33 cellular contexts compared by ENCODE assay signal in the genomic region with DNA sequence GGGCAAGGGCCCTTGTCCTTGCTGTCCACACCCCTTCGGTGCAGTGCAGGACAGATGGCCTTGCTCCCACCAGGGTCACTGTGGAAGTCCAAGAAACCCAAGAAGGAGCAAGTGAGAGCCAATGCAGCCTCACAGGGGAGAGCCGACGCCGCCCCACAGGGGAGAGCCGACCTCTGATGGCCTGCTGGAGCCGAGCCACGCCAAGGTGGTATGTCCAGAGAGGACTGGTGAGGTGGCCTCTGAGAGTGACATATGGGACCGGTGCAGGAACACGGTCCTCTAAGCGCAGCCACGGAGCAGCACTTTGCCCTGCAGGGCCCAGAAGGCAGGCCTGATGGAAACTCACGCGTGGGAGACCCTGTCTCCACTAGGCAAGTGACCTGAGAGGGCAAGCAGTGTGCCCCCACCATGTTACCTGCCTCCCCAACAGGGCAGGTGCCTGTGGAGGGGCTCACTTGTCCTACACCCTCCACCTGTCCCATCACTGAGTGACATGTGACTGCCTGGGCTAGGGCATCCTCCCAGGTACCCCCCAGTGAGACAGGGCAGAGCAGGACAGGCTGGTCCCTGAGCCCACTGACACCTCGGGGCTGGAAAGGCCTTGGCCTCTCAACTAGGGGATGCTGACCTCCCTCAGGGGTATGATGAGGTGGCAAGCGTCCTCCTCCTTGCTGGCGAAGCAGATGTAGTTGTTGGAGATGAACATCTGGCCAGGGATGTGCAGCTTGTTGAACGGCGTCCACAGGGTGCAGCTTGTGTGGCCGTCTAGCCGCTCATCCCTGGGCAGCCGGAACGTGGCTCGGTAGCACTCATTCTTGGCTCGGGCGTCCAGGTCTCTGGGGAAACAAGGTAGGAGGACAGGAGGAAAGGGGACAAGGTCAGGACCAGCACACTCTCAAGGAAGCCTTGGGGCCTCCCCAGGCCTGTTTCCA.
"Had no signal": no experiment of that assay in that cellular context is flagged by ENCODE, and none has a peak within 500 bp of the region (broad histone marks: within the 10 kb centered on the region; RNA-seq: fewer than 3 reads in every experiment).

No MANE protein-coding gene starts in this region.

- H3K4me1 ChIP-seq: adrenal gland, body of pancreas, breast epithelium, Peyer's patch had no signal

- H3K4me3 Mint-ChIP-seq: activated B cell treated with CpG ODN at 0.5 μM for 24 hours; activated CD4-positive, alpha-beta memory T cell treated with anti-CD3 and anti-CD28 coated beads for 36 hours; activated naive CD4-positive, alpha-beta T cell treated with anti-CD3 and anti-CD28 coated beads, Interleukin-2, amount 50 U/mL, for 24 hours; activated naive CD8-positive, alpha-beta T cell treated with anti-CD3 and anti-CD28 coated beads, Interleukin-2, amount 10 ng/mL, durations not matched to agents 7 days and 5 days; activated T-cell treated with anti-CD3 and anti-CD28 coated beads, Interleukin-2, amount 50 U/mL, for 4 hours; T-helper 1 cell treated with Interleukin-12 subunit alpha and Interleukin-12 subunit beta and Interleukin-4 antibody, amounts not matched to agents 30 μg/mL and 1 μg/mL, for 36 hours had no signal

- FAIRE-seq: astrocyte had no signal

- DNase-seq: activated B cell treated with CpG ODN at 0.5 μM for 24 hours; activated CD4-positive, alpha-beta memory T cell treated with anti-CD3 and anti-CD28 coated beads for 36 hours; activated CD4-positive, alpha-beta T cell treated with anti-CD3 and anti-CD28 coated beads for 4 hours; activated CD4-positive, alpha-beta T cell treated with anti-CD3 and anti-CD28 coated beads, Interleukin-2, amount 50 U/mL, for 1 hour; activated CD4-positive, CD25-positive, alpha-beta regulatory T cell treated with anti-CD3 and anti-CD28 coated beads, Interleukin-2, amount 50 U/mL, for 72 hours; activated CD8-positive, alpha-beta memory T cell treated with anti-CD3 and anti-CD28 coated beads, Interleukin-2, amount 50 U/mL, for 4 hours; activated effector memory CD4-positive, alpha-beta T cell treated with Interleukin-2 at 50 U/mL for 16 hours; activated naive CD8-positive, alpha-beta T cell treated with anti-CD3 and anti-CD28 coated beads, Interleukin-2, amount 10 ng/mL, durations not matched to agents 7 days and 5 days; activated T-cell treated with anti-CD3 and anti-CD28 coated beads for 4 hours; activated T-cell treated with anti-CD3 and anti-CD28 coated beads, Interleukin-2, amount 50 U/mL, for 4 hours; adrenal gland; body of pancreas; caudate nucleus; cerebellar nuclear complex; MM.1S; MV-4-11; NCI-H1092; NCI-H1436 treated with DMSO at 0.1 percent for 48 hours; NCI-H1694 treated with DMSO at 0.1 percent for 48 hours; NCI-H2029; NCI-H345; NCI-H524 treated with DMSO at 0.1 percent for 48 hours; PC-3; RPMI8226; SHP77 treated with DMSO at 0.1 percent for 48 hours; SK-N-SH had no signal

- H3K27ac ChIP-seq: adrenal gland, body of pancreas, breast epithelium, KMS-11, Peyer's patch, SJSA1 had no signal

- H3K9me2 ChIP-seq: SK-N-SH had no signal

- ATAC-seq: activated T-cell treated with anti-CD3 and anti-CD28 coated beads, Interleukin-2, amount 50 U/mL, for 4 hours; body of pancreas; PC-3 had no signal

- H3K27ac Mint-ChIP-seq: activated B cell treated with CpG ODN at 0.5 μM for 24 hours; activated CD4-positive, alpha-beta memory T cell treated with anti-CD3 and anti-CD28 coated beads for 36 hours; activated naive CD4-positive, alpha-beta T cell treated with anti-CD3 and anti-CD28 coated beads, Interleukin-2, amount 50 U/mL, for 24 hours; activated naive CD8-positive, alpha-beta T cell treated with anti-CD3 and anti-CD28 coated beads, Interleukin-2, amount 10 ng/mL, durations not matched to agents 7 days and 5 days; T-helper 1 cell treated with Interleukin-12 subunit alpha and Interleukin-12 subunit beta and Interleukin-4 antibody, amounts not matched to agents 30 μg/mL and 1 μg/mL, for 36 hours had no signal

- H3K27me3 Mint-ChIP-seq: activated B cell treated with CpG ODN at 0.5 μM for 24 hours; activated CD4-positive, alpha-beta memory T cell treated with anti-CD3 and anti-CD28 coated beads for 36 hours; activated naive CD4-positive, alpha-beta T cell treated with anti-CD3 and anti-CD28 coated beads, Interleukin-2, amount 50 U/mL, for 24 hours; activated naive CD8-positive, alpha-beta T cell treated with anti-CD3 and anti-CD28 coated beads, Interleukin-2, amount 10 ng/mL, durations not matched to agents 7 days and 5 days had no signal

- H3K4me2 ChIP-seq: KMS-11, SK-N-SH had no signal

- H3K9me3 Mint-ChIP-seq: activated B cell treated with CpG ODN at 0.5 μM for 24 hours; activated CD4-positive, alpha-beta memory T cell treated with anti-CD3 and anti-CD28 coated beads for 36 hours; activated naive CD4-positive, alpha-beta T cell treated with anti-CD3 and anti-CD28 coated beads, Interleukin-2, amount 50 U/mL, for 24 hours; activated T-cell treated with anti-CD3 and anti-CD28 coated beads, Interleukin-2, amount 50 U/mL, for 4 hours had no signal

- H3K4me1 Mint-ChIP-seq: activated B cell treated with CpG ODN at 0.5 μM for 24 hours; activated naive CD4-positive, alpha-beta T cell treated with anti-CD3 and anti-CD28 coated beads, Interleukin-2, amount 50 U/mL, for 24 hours; activated naive CD8-positive, alpha-beta T cell treated with anti-CD3 and anti-CD28 coated beads, Interleukin-2, amount 10 ng/mL, durations not matched to agents 7 days and 5 days had no signal

- H3K4me3 ChIP-seq: adrenal gland, body of pancreas, breast epithelium, Peyer's patch, SJSA1 had no signal

- H3K27me3 ChIP-seq: adrenal gland, body of pancreas, breast epithelium, Peyer's patch, SJSA1 had no signal

- H3K9me3 ChIP-seq: adrenal gland, body of pancreas, breast epithelium, Peyer's patch, SJSA1, SK-N-SH had no signal
